9 cellular contexts compared by ENCODE assay signal in genomic region chr15:43792761-43793493, GRCh38. TPM values are rescaled to one million over a fixed set of nuclear protein-coding genes. Genes with fewer than 3 reads are reported as not detected.
A peak's percentile ranks its signal among the peaks of the same experiment; 100 is the strongest.
DNase-seq lines count a peak whose midpoint lies in the region; ATAC-seq and TF ChIP-seq lines count a peak whose summit lies in the region.
"Had no signal": no experiment of that assay in that cellular context is flagged by ENCODE, and none has a peak within 500 bp of the region (broad histone marks: within the 10 kb centered on the region; RNA-seq: fewer than 3 reads in every experiment).

No MANE protein-coding gene starts in this region.

- peaks cover 46% of the 10 kb centered on the region for H3K36me3 Mint-ChIP-seq in T-helper 2 cell treated with Interferon-gamma antibody and Interleukin-4, amounts not matched to agents 5 μg/mL and 100 μg/mL, for 36 hours (ENCODE audit: low read depth)

- H3K4me1 ChIP-seq in ectodermal cell (ENCODE audit: control insufficient read depth, insufficient read depth, low read length) (peaks cover 10% of the 10 kb centered on the region), mesodermal cell (ENCODE audit: control insufficient read depth, insufficient read depth, low read length, poor library complexity, severe bottlenecking) (peaks cover 40% of the 10 kb centered on the region), upper lobe of left lung (peaks cover 32 to 51% (median 36%) of the 10 kb centered on the region in 4 donors)

- TF ChIP-seq CTCF in upper lobe of left lung (IDR thresholded peaks at IDR 0.05), result peak in 3 of 6 experiments; percentile 4 to 47 (median 19)

- H3K9me3 ChIP-seq in ectodermal cell (ENCODE audit: control insufficient read depth, low read length), result no peaks in the 10 kb centered on the region
- H3K9me3 ChIP-seq in mesodermal cell (ENCODE audit: control insufficient read depth, low read length), result no peaks in the 10 kb centered on the region
- H3K9me3 ChIP-seq in upper lobe of left lung, result no peaks in the 10 kb centered on the region

- H3K4me3 ChIP-seq in ectodermal cell (ENCODE audit: insufficient read depth, low read depth, low read length) (peak overlapping the region; percentile 98), mesodermal cell (ENCODE audit: extremely low read depth, insufficient read depth, low read length, poor library complexity, severe bottlenecking) (peak overlapping the region; percentile 100), upper lobe of left lung (peak overlapping the region; percentile 62 to 93 (median 78))

- H3K4me3 Mint-ChIP-seq in T-helper 2 cell treated with Interferon-gamma antibody and Interleukin-4, amounts not matched to agents 5 μg/mL and 100 μg/mL, for 36 hours, result peak overlapping the region; percentile 97

- DNase-seq in activated T-cell treated with anti-CD3 and anti-CD28 coated beads, Interleukin-2, amount 50 U/mL, for 1 hour, result peak; percentile 31
- DNase-seq in activated T-cell treated with anti-CD3 and anti-CD28 coated beads for 4 hours, result no peak
- peak; percentile 36 for DNase-seq in T-helper 2 cell treated with Interferon-gamma antibody and Interleukin-4, amounts not matched to agents 5 μg/mL and 100 μg/mL, for 36 hours (ENCODE audit: low spot score)
- peak in 1 of 2 donors; percentile 53 for DNase-seq in upper lobe of left lung
- DNase-seq in NCI-H2029 (lab: John Stamatoyannopoulos, UW), result no peak

- peak overlapping the region; percentile 97 for H3K27ac Mint-ChIP-seq in T-helper 2 cell treated with Interferon-gamma antibody and Interleukin-4, amounts not matched to agents 5 μg/mL and 100 μg/mL, for 36 hours

- peak overlapping the region; percentile 61 for H3K27ac ChIP-seq in ectodermal cell (ENCODE audit: insufficient read depth, low read depth, low read length, poor library complexity, severe bottlenecking)
- H3K27ac ChIP-seq in mesodermal cell (ENCODE audit: low read depth, low read length, severe bottlenecking), result peak overlapping the region; percentile 97
- H3K27ac ChIP-seq in upper lobe of left lung, result peak overlapping the region; percentile 95 to 100 (median 98)

- ATAC-seq in upper lobe of left lung (ENCODE audit: low FRiP score in 2 of 2) (peak; percentile 38 to 39), HG02840 (IDR thresholded peaks at IDR 0.05; ENCODE audit: low FRiP score, unreplicated experiment) (no peak)

- no peaks in the 10 kb centered on the region for H3K27me3 ChIP-seq in ectodermal cell (ENCODE audit: control insufficient read depth, insufficient read depth, low read length, poor library complexity, severe bottlenecking)
- no peaks in the 10 kb centered on the region for H3K27me3 ChIP-seq in upper lobe of left lung

- peaks cover 28% of the 10 kb centered on the region for H3K4me1 Mint-ChIP-seq in T-helper 2 cell treated with Interferon-gamma antibody and Interleukin-4, amounts not matched to agents 5 μg/mL and 100 μg/mL, for 36 hours (ENCODE audit: low read depth)

- TF ChIP-seq POLR2A in upper lobe of left lung (IDR thresholded peaks at IDR 0.05), result peak in 1 of 4 donors; percentile 28

- no peak for TF ChIP-seq EP300 in upper lobe of left lung (IDR thresholded peaks at IDR 0.05)

- 9 to 10% methylated on average over 33 of the region's 33 CpGs for WGBS in ectodermal cell, 2 experiments
- 7 to 18% methylated on average over 15 to 22 of the region's 33 CpGs for WGBS in mesodermal cell (ENCODE audit: insufficient coverage in 2 of 2), 2 experiments
- WGBS in upper lobe of left lung, 2 donors, result 1 to 2% methylated on average over 32 to 33 of the region's 33 CpGs

- H3K36me3 ChIP-seq in ectodermal cell (ENCODE audit: control insufficient read depth, insufficient read depth, low read length), result peaks cover 12% of the 10 kb centered on the region
- peaks cover 50% of the 10 kb centered on the region for H3K36me3 ChIP-seq in mesodermal cell (ENCODE audit: control insufficient read depth, insufficient read depth, low read length)
- H3K36me3 ChIP-seq in upper lobe of left lung, result peaks cover 5 to 45% (median 26%) of the 10 kb centered on the region in 4 donors

- H3K27me3 Mint-ChIP-seq in T-helper 2 cell treated with Interferon-gamma antibody and Interleukin-4, amounts not matched to agents 5 μg/mL and 100 μg/mL, for 36 hours (ENCODE audit: low read depth), result no peaks in the 10 kb centered on the region

- H3K9me3 Mint-ChIP-seq in T-helper 2 cell treated with Interferon-gamma antibody and Interleukin-4, amounts not matched to agents 5 μg/mL and 100 μg/mL, for 36 hours, result no peaks in the 10 kb centered on the region

RNA-seq across cellular contexts. Expression of gene SERF2, which starts 0.8 kb away (rescaled TPM):
- 666 TPM for polyA plus RNA-seq in ectodermal cell (2013, experiment 1 of 4)
- polyA plus RNA-seq in ectodermal cell (2013, experiment 2 of 4), result 569 TPM
- 632 TPM for polyA plus RNA-seq in ectodermal cell (2013, experiment 3 of 4)
- polyA plus RNA-seq in ectodermal cell (2013, experiment 4 of 4), result 697 TPM
- 1,040 TPM for polyA plus RNA-seq in mesodermal cell (2013, experiment 1 of 2)
- 905 TPM for polyA plus RNA-seq in mesodermal cell (2013, experiment 2 of 2)
- total RNA-seq in upper lobe of left lung, result 1,000 to 10,000 TPM in 1 of 6 donors, 100 to 1,000 TPM in 5; 285 to 1,034 (median 752) TPM

RNA-seq across cellular contexts. Expression of gene SERINC4, which starts 7.1 kb away (rescaled TPM):
- polyA plus RNA-seq in ectodermal cell (2013, experiment 1 of 4), result not detected
- 0.09 TPM for polyA plus RNA-seq in ectodermal cell (2013, experiment 2 of 4)
- polyA plus RNA-seq in ectodermal cell (2013, experiment 3 of 4), result 0.11 TPM
- 0.24 TPM for polyA plus RNA-seq in ectodermal cell (2013, experiment 4 of 4)
- not detected for polyA plus RNA-seq in mesodermal cell (2013, experiment 1 of 2)
- not detected for polyA plus RNA-seq in mesodermal cell (2013, experiment 2 of 2)
- total RNA-seq in upper lobe of left lung, result under 1 TPM in 1 of 6 donors, not detected in 5; 0.34 TPM
- total RNA-seq: glomerular endothelial cell had no signal

RNA-seq across cellular contexts. Expression of gene HYPK, which starts 7.5 kb away (rescaled TPM):
- 10.2 TPM for polyA plus RNA-seq in ectodermal cell (2013, experiment 1 of 4)
- 10.4 TPM for polyA plus RNA-seq in ectodermal cell (2013, experiment 2 of 4)
- 5.6 TPM for polyA plus RNA-seq in ectodermal cell (2013, experiment 3 of 4)
- 9.1 TPM for polyA plus RNA-seq in ectodermal cell (2013, experiment 4 of 4)
- 9.6 TPM for polyA plus RNA-seq in mesodermal cell (2013, experiment 1 of 2)
- polyA plus RNA-seq in mesodermal cell (2013, experiment 2 of 2), result 9.6 TPM
- total RNA-seq in upper lobe of left lung, result 10 to 100 TPM in 5 of 6 donors, 1 to 10 TPM in 1; 6.5 to 41.9 (median 14.1) TPM

RNA-seq across cellular contexts. Expression of gene ELL3, which starts 16.2 kb away (rescaled TPM):
- polyA plus RNA-seq in ectodermal cell (2013, experiment 1 of 4), result 1.1 TPM
- polyA plus RNA-seq in ectodermal cell (2013, experiment 2 of 4), result 1.2 TPM
- polyA plus RNA-seq in ectodermal cell (2013, experiment 3 of 4), result 1.2 TPM
- 2.8 TPM for polyA plus RNA-seq in ectodermal cell (2013, experiment 4 of 4)
- polyA plus RNA-seq in mesodermal cell (2013, experiment 1 of 2), result 0.88 TPM
- polyA plus RNA-seq in mesodermal cell (2013, experiment 2 of 2), result 0.76 TPM
- 1 to 10 TPM; 1.7 to 8.4 (median 4.3) TPM for total RNA-seq in upper lobe of left lung

RNA-seq across cellular contexts. Expression of gene MFAP1, which starts 31.6 kb away (rescaled TPM):
- polyA plus RNA-seq in ectodermal cell (2013, experiment 1 of 4), result 54.3 TPM
- polyA plus RNA-seq in ectodermal cell (2013, experiment 2 of 4), result 61.6 TPM
- polyA plus RNA-seq in ectodermal cell (2013, experiment 3 of 4), result 42.5 TPM
- 50.2 TPM for polyA plus RNA-seq in ectodermal cell (2013, experiment 4 of 4)
- polyA plus RNA-seq in mesodermal cell (2013, experiment 1 of 2), result 30.1 TPM
- polyA plus RNA-seq in mesodermal cell (2013, experiment 2 of 2), result 32.0 TPM
- 10 to 100 TPM in 5 of 6 donors, 1 to 10 TPM in 1; 7.4 to 20.0 (median 17.5) TPM for total RNA-seq in upper lobe of left lung

Comparison
In these comparisons a context has a peak if more than half of its experiments do, and no peak if none do; other contexts are left out.
1. DNase-seq: peak in activated T-cell treated with anti-CD3 and anti-CD28 coated beads, Interleukin-2, amount 50 U/mL, for 1 hour (single experiment) and T-helper 2 cell treated with Interferon-gamma antibody and Interleukin-4, amounts not matched to agents 5 μg/mL and 100 μg/mL, for 36 hours (single experiment); none in activated T-cell treated with anti-CD3 and anti-CD28 coated beads for 4 hours (single experiment) and NCI-H2029 (single experiment).
2. Peak in every context shown above with its lines, with median percentiles within 50 percentile points of each other: H3K27ac ChIP-seq and H3K4me3 ChIP-seq.